Comparison of ENCODE assay signal across 1 cellular context in genomic region chr1:121522061-121522759, GRCh38.
TF ChIP-seq lines count a peak whose summit lies in the region.

No MANE protein-coding gene starts in this region.

TF ChIP-seq in HepG2, 621 proteins besides CTCF, POLR2A, EP300 and RAD21 (continued from another document and continues in another):
- TF ChIP-seq, protein P1, sequence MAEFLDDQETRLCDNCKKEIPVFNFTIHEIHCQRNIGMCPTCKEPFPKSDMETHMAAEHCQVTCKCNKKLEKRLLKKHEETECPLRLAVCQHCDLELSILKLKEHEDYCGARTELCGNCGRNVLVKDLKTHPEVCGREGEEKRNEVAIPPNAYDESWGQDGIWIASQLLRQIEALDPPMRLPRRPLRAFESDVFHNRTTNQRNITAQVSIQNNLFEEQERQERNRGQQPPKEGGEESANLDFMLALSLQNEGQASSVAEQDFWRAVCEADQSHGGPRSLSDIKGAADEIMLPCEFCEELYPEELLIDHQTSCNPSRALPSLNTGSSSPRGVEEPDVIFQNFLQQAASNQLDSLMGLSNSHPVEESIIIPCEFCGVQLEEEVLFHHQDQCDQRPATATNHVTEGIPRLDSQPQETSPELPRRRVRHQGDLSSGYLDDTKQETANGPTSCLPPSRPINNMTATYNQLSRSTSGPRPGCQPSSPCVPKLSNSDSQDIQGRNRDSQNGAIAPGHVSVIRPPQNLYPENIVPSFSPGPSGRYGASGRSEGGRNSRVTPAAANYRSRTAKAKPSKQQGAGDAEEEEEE (CRISPR knock-in tag; IDR thresholded peaks at IDR 0.05; ENCODE audit: borderline replicate concordance), result no peak
- TF ChIP-seq RXRB (CRISPR knock-in tag; IDR thresholded peaks at IDR 0.05; ENCODE audit: borderline replicate concordance) (peak; percentile 92), HNRNPUL1 (IDR thresholded peaks at IDR 0.05; ENCODE audit: low read depth, low read length) (no peak), NFYB (CRISPR knock-in tag; IDR thresholded peaks at IDR 0.05) (no peak), EZH2 (conservative IDR thresholded peaks at IDR 0.05; ENCODE audit: low read depth, low read length) (no peak), ZNF7 (CRISPR knock-in tag; IDR thresholded peaks at IDR 0.05) (no peak), RAD51 (IDR thresholded peaks at IDR 0.05; ENCODE audit: borderline replicate concordance) (no peak), ZSCAN22 (CRISPR knock-in tag; IDR thresholded peaks at IDR 0.05) (0 out of 2 replicates have a peak, but pooled peaks have one; percentile 24), ZNF569 (CRISPR knock-in tag; IDR thresholded peaks at IDR 0.05; ENCODE audit: borderline replicate concordance) (no peak), SP5 (CRISPR knock-in tag; IDR thresholded peaks at IDR 0.05; ENCODE audit: borderline replicate concordance, low read depth) (0 out of 2 replicates have a peak, but pooled peaks have one; percentile 13), RXRA (CRISPR knock-in tag; IDR thresholded peaks at IDR 0.05) (peak; percentile 53; the same call in 1 of the 2 replicates), ATRX (CRISPR knock-in tag; IDR thresholded peaks at IDR 0.05; ENCODE audit: borderline replicate concordance) (no peak), ETV5 (CRISPR knock-in tag; IDR thresholded peaks at IDR 0.05; ENCODE audit: borderline replicate concordance) (peak; percentile 31; the same call in 1 of the 2 replicates), CREM (IDR thresholded peaks at IDR 0.05) (peak; percentile 64), CREM (CRISPR knock-in tag; IDR thresholded peaks at IDR 0.05) (no peak), TFDP2 (CRISPR knock-in tag; IDR thresholded peaks at IDR 0.05) (peak; percentile 42; the same call in 1 of the 2 replicates), SOX6 (IDR thresholded peaks at IDR 0.05) (no peak), SOX6 (CRISPR knock-in tag; IDR thresholded peaks at IDR 0.05) (peak; percentile 94), JUNB (CRISPR knock-in tag; IDR thresholded peaks at IDR 0.05; ENCODE audit: borderline replicate concordance) (no peak), ZNF616 (CRISPR knock-in tag; IDR thresholded peaks at IDR 0.05; ENCODE audit: low read depth) (no peak), MYC (CRISPR knock-in tag; IDR thresholded peaks at IDR 0.05; ENCODE audit: borderline replicate concordance) (no peak), NR2F6 (IDR thresholded peaks at IDR 0.05) (peak; percentile 97), NR2F6 (CRISPR knock-in tag; IDR thresholded peaks at IDR 0.05) (peak; percentile 98), KLF13 (CRISPR knock-in tag; IDR thresholded peaks at IDR 0.05) (no peak), PAX8 (CRISPR knock-in tag; IDR thresholded peaks at IDR 0.05; ENCODE audit: borderline replicate concordance) (no peak), KMT2B (CRISPR knock-in tag; IDR thresholded peaks at IDR 0.05) (peak; percentile 40; the same call in 1 of the 2 replicates), KAT2B (IDR thresholded peaks at IDR 0.05; ENCODE audit: borderline replicate concordance, low read depth, low read length) (no peak), DPF2 (CRISPR knock-in tag; IDR thresholded peaks at IDR 0.05; ENCODE audit: borderline replicate concordance, low read depth) (peak; percentile 89), NR2F1 (CRISPR knock-in tag; IDR thresholded peaks at IDR 0.05) (peak; percentile 91 to 94), TBX2 (CRISPR knock-in tag; IDR thresholded peaks at IDR 0.05; ENCODE audit: borderline replicate concordance) (peak; percentile 99), ZNF570 (CRISPR knock-in tag; IDR thresholded peaks at IDR 0.05; ENCODE audit: borderline replicate concordance) (no peak), ZNF501 (CRISPR knock-in tag; IDR thresholded peaks at IDR 0.05) (no peak), ZC3H13 (CRISPR knock-in tag; IDR thresholded peaks at IDR 0.05) (no peak), ONECUT2 (CRISPR knock-in tag; IDR thresholded peaks at IDR 0.05) (no peak; the same call in 1 of the 2 replicates), ARNT (IDR thresholded peaks at IDR 0.05) (no peak), TEAD3 (CRISPR knock-in tag; optimal IDR thresholded peaks at IDR 0.05; ENCODE audit: borderline replicate concordance) (peak; percentile 86), ZNF564 (CRISPR knock-in tag; IDR thresholded peaks at IDR 0.05) (0 out of 2 replicates have a peak, but pooled peaks have one; percentile 32), MAF1 (CRISPR knock-in tag; IDR thresholded peaks at IDR 0.05; ENCODE audit: borderline replicate concordance) (no peak), GZF1 (CRISPR knock-in tag; IDR thresholded peaks at IDR 0.05) (no peak), NFIB (CRISPR knock-in tag; IDR thresholded peaks at IDR 0.05; ENCODE audit: borderline replicate concordance) (no peak), SATB2 (CRISPR knock-in tag; IDR thresholded peaks at IDR 0.05) (peak; percentile 98), ZNF530 (CRISPR knock-in tag; IDR thresholded peaks at IDR 0.05; ENCODE audit: low read depth) (no peak), HNRNPLL (IDR thresholded peaks at IDR 0.05; ENCODE audit: low read depth, low read length, poor library complexity, severe bottlenecking) (no peak), FOSL2 (CRISPR knock-in tag; IDR thresholded peaks at IDR 0.05) (peak; percentile 77), ZNF24 (IDR thresholded peaks at IDR 0.05) (no peak), HNRNPH1 (optimal IDR thresholded peaks at IDR 0.05; ENCODE audit: low read depth, low read length) (no peak), MXI1 (IDR thresholded peaks at IDR 0.05; ENCODE audit: borderline replicate concordance, low read depth, low read length) (no peak), MIER3 (CRISPR knock-in tag; IDR thresholded peaks at IDR 0.05; ENCODE audit: borderline replicate concordance) (peak; percentile 72; the same call in 1 of the 2 replicates), EEA1 (CRISPR knock-in tag; IDR thresholded peaks at IDR 0.05; ENCODE audit: borderline replicate concordance) (no peak), ZNF468 (CRISPR knock-in tag; IDR thresholded peaks at IDR 0.05) (no peak), ZNF18 (CRISPR knock-in tag; IDR thresholded peaks at IDR 0.05; ENCODE audit: insufficient replicate concordance) (no peak), HIC2 (CRISPR knock-in tag; IDR thresholded peaks at IDR 0.05; ENCODE audit: low read depth) (0 out of 2 replicates have a peak, but pooled peaks have one; percentile 30)
- TF ChIP-seq, protein P2, sequence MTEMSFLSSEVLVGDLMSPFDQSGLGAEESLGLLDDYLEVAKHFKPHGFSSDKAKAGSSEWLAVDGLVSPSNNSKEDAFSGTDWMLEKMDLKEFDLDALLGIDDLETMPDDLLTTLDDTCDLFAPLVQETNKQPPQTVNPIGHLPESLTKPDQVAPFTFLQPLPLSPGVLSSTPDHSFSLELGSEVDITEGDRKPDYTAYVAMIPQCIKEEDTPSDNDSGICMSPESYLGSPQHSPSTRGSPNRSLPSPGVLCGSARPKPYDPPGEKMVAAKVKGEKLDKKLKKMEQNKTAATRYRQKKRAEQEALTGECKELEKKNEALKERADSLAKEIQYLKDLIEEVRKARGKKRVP (CRISPR knock-in tag; IDR thresholded peaks at IDR 0.05), result peak in 1 of 2 experiments; percentile 69; a peak in 2 of 4 replicates
- TF ChIP-seq, protein P3, sequence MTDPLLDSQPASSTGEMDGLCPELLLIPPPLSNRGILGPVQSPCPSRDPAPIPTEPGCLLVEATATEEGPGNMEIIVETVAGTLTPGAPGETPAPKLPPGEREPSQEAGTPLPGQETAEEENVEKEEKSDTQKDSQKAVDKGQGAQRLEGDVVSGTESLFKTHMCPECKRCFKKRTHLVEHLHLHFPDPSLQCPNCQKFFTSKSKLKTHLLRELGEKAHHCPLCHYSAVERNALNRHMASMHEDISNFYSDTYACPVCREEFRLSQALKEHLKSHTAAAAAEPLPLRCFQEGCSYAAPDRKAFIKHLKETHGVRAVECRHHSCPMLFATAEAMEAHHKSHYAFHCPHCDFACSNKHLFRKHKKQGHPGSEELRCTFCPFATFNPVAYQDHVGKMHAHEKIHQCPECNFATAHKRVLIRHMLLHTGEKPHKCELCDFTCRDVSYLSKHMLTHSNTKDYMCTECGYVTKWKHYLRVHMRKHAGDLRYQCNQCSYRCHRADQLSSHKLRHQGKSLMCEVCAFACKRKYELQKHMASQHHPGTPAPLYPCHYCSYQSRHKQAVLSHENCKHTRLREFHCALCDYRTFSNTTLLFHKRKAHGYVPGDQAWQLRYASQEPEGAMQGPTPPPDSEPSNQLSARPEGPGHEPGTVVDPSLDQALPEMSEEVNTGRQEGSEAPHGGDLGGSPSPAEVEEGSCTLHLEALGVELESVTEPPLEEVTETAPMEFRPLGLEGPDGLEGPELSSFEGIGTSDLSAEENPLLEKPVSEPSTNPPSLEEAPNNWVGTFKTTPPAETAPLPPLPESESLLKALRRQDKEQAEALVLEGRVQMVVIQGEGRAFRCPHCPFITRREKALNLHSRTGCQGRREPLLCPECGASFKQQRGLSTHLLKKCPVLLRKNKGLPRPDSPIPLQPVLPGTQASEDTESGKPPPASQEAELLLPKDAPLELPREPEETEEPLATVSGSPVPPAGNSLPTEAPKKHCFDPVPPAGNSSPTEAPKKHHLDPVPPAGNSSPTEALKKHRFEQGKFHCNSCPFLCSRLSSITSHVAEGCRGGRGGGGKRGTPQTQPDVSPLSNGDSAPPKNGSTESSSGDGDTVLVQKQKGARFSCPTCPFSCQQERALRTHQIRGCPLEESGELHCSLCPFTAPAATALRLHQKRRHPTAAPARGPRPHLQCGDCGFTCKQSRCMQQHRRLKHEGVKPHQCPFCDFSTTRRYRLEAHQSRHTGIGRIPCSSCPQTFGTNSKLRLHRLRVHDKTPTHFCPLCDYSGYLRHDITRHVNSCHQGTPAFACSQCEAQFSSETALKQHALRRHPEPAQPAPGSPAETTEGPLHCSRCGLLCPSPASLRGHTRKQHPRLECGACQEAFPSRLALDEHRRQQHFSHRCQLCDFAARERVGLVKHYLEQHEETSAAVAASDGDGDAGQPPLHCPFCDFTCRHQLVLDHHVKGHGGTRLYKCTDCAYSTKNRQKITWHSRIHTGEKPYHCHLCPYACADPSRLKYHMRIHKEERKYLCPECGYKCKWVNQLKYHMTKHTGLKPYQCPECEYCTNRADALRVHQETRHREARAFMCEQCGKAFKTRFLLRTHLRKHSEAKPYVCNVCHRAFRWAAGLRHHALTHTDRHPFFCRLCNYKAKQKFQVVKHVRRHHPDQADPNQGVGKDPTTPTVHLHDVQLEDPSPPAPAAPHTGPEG (CRISPR knock-in tag; IDR thresholded peaks at IDR 0.05), result no peak
- TF ChIP-seq, protein P4, sequence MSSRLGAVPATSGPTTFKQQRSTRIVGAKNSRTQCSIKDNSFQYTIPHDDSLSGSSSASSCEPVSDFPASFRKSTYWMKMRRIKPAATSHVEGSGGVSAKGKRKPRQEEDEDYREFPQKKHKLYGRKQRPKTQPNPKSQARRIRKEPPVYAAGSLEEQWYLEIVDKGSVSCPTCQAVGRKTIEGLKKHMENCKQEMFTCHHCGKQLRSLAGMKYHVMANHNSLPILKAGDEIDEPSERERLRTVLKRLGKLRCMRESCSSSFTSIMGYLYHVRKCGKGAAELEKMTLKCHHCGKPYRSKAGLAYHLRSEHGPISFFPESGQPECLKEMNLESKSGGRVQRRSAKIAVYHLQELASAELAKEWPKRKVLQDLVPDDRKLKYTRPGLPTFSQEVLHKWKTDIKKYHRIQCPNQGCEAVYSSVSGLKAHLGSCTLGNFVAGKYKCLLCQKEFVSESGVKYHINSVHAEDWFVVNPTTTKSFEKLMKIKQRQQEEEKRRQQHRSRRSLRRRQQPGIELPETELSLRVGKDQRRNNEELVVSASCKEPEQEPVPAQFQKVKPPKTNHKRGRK (CRISPR knock-in tag; IDR thresholded peaks at IDR 0.05), result no peak
- TF ChIP-seq, protein P5, sequence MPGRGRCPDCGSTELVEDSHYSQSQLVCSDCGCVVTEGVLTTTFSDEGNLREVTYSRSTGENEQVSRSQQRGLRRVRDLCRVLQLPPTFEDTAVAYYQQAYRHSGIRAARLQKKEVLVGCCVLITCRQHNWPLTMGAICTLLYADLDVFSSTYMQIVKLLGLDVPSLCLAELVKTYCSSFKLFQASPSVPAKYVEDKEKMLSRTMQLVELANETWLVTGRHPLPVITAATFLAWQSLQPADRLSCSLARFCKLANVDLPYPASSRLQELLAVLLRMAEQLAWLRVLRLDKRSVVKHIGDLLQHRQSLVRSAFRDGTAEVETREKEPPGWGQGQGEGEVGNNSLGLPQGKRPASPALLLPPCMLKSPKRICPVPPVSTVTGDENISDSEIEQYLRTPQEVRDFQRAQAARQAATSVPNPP (CRISPR knock-in tag; IDR thresholded peaks at IDR 0.05), result no peak
- TF ChIP-seq, protein P6, sequence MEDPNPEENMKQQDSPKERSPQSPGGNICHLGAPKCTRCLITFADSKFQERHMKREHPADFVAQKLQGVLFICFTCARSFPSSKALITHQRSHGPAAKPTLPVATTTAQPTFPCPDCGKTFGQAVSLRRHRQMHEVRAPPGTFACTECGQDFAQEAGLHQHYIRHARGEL (CRISPR knock-in tag; IDR thresholded peaks at IDR 0.05), result no peak
